In genomic region chr1:40478276-40478675, GRCh38 we compare ENCODE assay signal across 8 cellular contexts. TPM values are rescaled to one million over a fixed set of nuclear protein-coding genes. Genes with fewer than 3 reads are reported as not detected.
A peak's percentile ranks its signal among the peaks of the same experiment; 100 is the strongest.
DNase-seq lines count a peak whose midpoint lies in the region; ATAC-seq and TF ChIP-seq lines count a peak whose summit lies in the region.

No MANE protein-coding gene starts in this region.

- intact Hi-C loops in head of caudate nucleus (cut with DNase I), result no loop called here

- peaks cover 43% of the 10 kb centered on the region for H3K9me3 Mint-ChIP-seq in T-helper 2 cell treated with Interferon-gamma antibody and Interleukin-4, amounts not matched to agents 5 μg/mL and 100 μg/mL, for 36 hours
- H3K9me3 Mint-ChIP-seq in WTC11, result peaks cover 15% of the 10 kb centered on the region
- peaks cover 6% of the 10 kb centered on the region for H3K9me3 Mint-ChIP-seq in stimulated activated memory B cell treated with anti-CD40 and anti-IgM and Interleukin-4, amounts not matched to agents 10 μg/mL and 1 μg/mL and 100 μg/mL, for 72 hours

- H3K4me3 Mint-ChIP-seq in T-helper 2 cell treated with Interferon-gamma antibody and Interleukin-4, amounts not matched to agents 5 μg/mL and 100 μg/mL, for 36 hours, result peak overlapping the region; percentile 82
- H3K4me3 Mint-ChIP-seq in WTC11, result peak overlapping the region; percentile 83
- peak overlapping the region; percentile 86 for H3K4me3 Mint-ChIP-seq in stimulated activated memory B cell treated with anti-CD40 and anti-IgM and Interleukin-4, amounts not matched to agents 10 μg/mL and 1 μg/mL and 100 μg/mL, for 72 hours

- no peak for TF ChIP-seq CTCF in WTC11 (IDR thresholded peaks at IDR 0.05)

- no peak overlapping the region for H3K27ac Mint-ChIP-seq in T-helper 2 cell treated with Interferon-gamma antibody and Interleukin-4, amounts not matched to agents 5 μg/mL and 100 μg/mL, for 36 hours
- H3K27ac Mint-ChIP-seq in WTC11, result no peak overlapping the region
- peak overlapping the region; percentile 82 for H3K27ac Mint-ChIP-seq in stimulated activated memory B cell treated with anti-CD40 and anti-IgM and Interleukin-4, amounts not matched to agents 10 μg/mL and 1 μg/mL and 100 μg/mL, for 72 hours

- ATAC-seq in WTC11 (no peak), HG03045 (IDR thresholded peaks at IDR 0.05; ENCODE audit: unreplicated experiment) (no peak)
- ATAC-seq in stimulated activated memory B cell treated with anti-CD40 and anti-IgM and Interleukin-4, amounts not matched to agents 10 μg/mL and 1 μg/mL and 100 μg/mL, for 72 hours, result no peak

- POLR2A ChIA-PET in WTC11 (lab: Charles Lee), result no interaction called here

- no peak for DNase-seq in T-helper 2 cell treated with Interferon-gamma antibody and Interleukin-4, amounts not matched to agents 5 μg/mL and 100 μg/mL, for 36 hours (ENCODE audit: low spot score)
- DNase-seq in T-helper 2 cell (no peak), WTC11 (ENCODE audit: low spot score) (no peak), head of caudate nucleus (peak in 22 of 42 donors; percentile 5 to 56 (median 18)), middle frontal gyrus (ENCODE audit: extremely low spot score, low spot score) (no peak)
- no peak for DNase-seq in stimulated activated naive CD4-positive, alpha-beta T cell (lab: John Stamatoyannopoulos, UW)

- H3K27me3 Mint-ChIP-seq in T-helper 2 cell treated with Interferon-gamma antibody and Interleukin-4, amounts not matched to agents 5 μg/mL and 100 μg/mL, for 36 hours (ENCODE audit: low read depth), result no peaks in the 10 kb centered on the region
- peaks cover 20% of the 10 kb centered on the region for H3K27me3 Mint-ChIP-seq in WTC11 (ENCODE audit: low read depth)
- H3K27me3 Mint-ChIP-seq in stimulated activated memory B cell treated with anti-CD40 and anti-IgM and Interleukin-4, amounts not matched to agents 10 μg/mL and 1 μg/mL and 100 μg/mL, for 72 hours, result no peaks in the 10 kb centered on the region

- peaks cover 51% of the 10 kb centered on the region for H3K36me3 Mint-ChIP-seq in T-helper 2 cell treated with Interferon-gamma antibody and Interleukin-4, amounts not matched to agents 5 μg/mL and 100 μg/mL, for 36 hours (ENCODE audit: low read depth)
- H3K36me3 Mint-ChIP-seq in WTC11, result peaks cover 5% of the 10 kb centered on the region; the same call in 1 of the 2 replicates
- H3K36me3 Mint-ChIP-seq in stimulated activated memory B cell treated with anti-CD40 and anti-IgM and Interleukin-4, amounts not matched to agents 10 μg/mL and 1 μg/mL and 100 μg/mL, for 72 hours, result peaks cover 33% of the 10 kb centered on the region

- CTCF ChIA-PET in WTC11 (lab: Charles Lee), result interaction anchor here (0.9 to 1.6 kb wide), 2 partner anchors 74 to 140 kb away, joined by 3 read pairs; no protein-coding TSS in a partner anchor

- peaks cover 14% of the 10 kb centered on the region for H3K4me1 Mint-ChIP-seq in T-helper 2 cell treated with Interferon-gamma antibody and Interleukin-4, amounts not matched to agents 5 μg/mL and 100 μg/mL, for 36 hours (ENCODE audit: low read depth)
- H3K4me1 Mint-ChIP-seq in WTC11, result peaks cover 15% of the 10 kb centered on the region
- peaks cover 19% of the 10 kb centered on the region for H3K4me1 Mint-ChIP-seq in stimulated activated memory B cell treated with anti-CD40 and anti-IgM and Interleukin-4, amounts not matched to agents 10 μg/mL and 1 μg/mL and 100 μg/mL, for 72 hours

TF ChIP-seq in WTC11, 78 proteins besides CTCF, POLR2A, EP300 and RAD21:
- no peak for TF ChIP-seq ZNF423 (CRISPR knock-in tag; IDR thresholded peaks at IDR 0.05)
- no peak for TF ChIP-seq ETV6 (CRISPR knock-in tag; IDR thresholded peaks at IDR 0.05)
- no peak for TF ChIP-seq FOXK1 (CRISPR knock-in tag; IDR thresholded peaks at IDR 0.05)
- no peak for TF ChIP-seq ZNF121 (CRISPR knock-in tag; IDR thresholded peaks at IDR 0.05)
- no peak for TF ChIP-seq ZNF396 (CRISPR knock-in tag; IDR thresholded peaks at IDR 0.05; ENCODE audit: borderline replicate concordance)
- no peak for TF ChIP-seq KAT7 (CRISPR knock-in tag; IDR thresholded peaks at IDR 0.05; ENCODE audit: borderline replicate concordance)
- TF ChIP-seq ZNF138 (CRISPR knock-in tag; conservative IDR thresholded peaks at IDR 0.05), result no peak
- TF ChIP-seq NR2C2 (CRISPR knock-in tag; IDR thresholded peaks at IDR 0.05), result no peak
- no peak for TF ChIP-seq USF1 (CRISPR knock-in tag; IDR thresholded peaks at IDR 0.05)
- no peak for TF ChIP-seq NR1H2 (CRISPR knock-in tag; IDR thresholded peaks at IDR 0.05)
- TF ChIP-seq HMGXB4 (CRISPR knock-in tag; IDR thresholded peaks at IDR 0.05), result no peak
- no peak for TF ChIP-seq GRHL2 (CRISPR knock-in tag; IDR thresholded peaks at IDR 0.05; ENCODE audit: insufficient replicate concordance, severe bottlenecking)
- TF ChIP-seq ZMAT4 (CRISPR knock-in tag; IDR thresholded peaks at IDR 0.05), result no peak
- TF ChIP-seq NFATC4 (CRISPR knock-in tag; IDR thresholded peaks at IDR 0.05), result no peak
- no peak for TF ChIP-seq SP1 (CRISPR knock-in tag; conservative IDR thresholded peaks at IDR 0.05)
- no peak for TF ChIP-seq MXD4 (CRISPR knock-in tag; IDR thresholded peaks at IDR 0.05; ENCODE audit: borderline replicate concordance)
- TF ChIP-seq ATF1 (CRISPR knock-in tag; IDR thresholded peaks at IDR 0.05), result no peak

RNA-seq across cellular contexts. Expression of gene ZFP69, which starts 1.2 kb away (rescaled TPM):
- 3.2 to 3.9 TPM (median 3.6 TPM) in 3 replicates for total RNA-seq in WTC11 (2021)

RNA-seq across cellular contexts. Expression of gene ZFP69B, which starts 28.0 kb away (rescaled TPM):
- total RNA-seq in WTC11 (2021), result 6.8 to 8.2 TPM (median 7.1 TPM) in 3 replicates

RNA-seq across cellular contexts. Expression of gene EXO5, which starts 30.3 kb away (rescaled TPM):
- total RNA-seq in WTC11 (2021), result 5.5 to 9.8 TPM (median 8.7 TPM) in 3 replicates

RNA-seq across cellular contexts. Expression of gene ZNF684, which starts 53.2 kb away (rescaled TPM):
- 5.0 to 9.8 TPM (median 7.7 TPM) in 3 replicates for total RNA-seq in WTC11 (2021)

Comparison
In these comparisons a context has a peak if more than half of its experiments do, and no peak if none do; other contexts are left out.
1. DNase-seq: peak in head of caudate nucleus (22 of 42); none in T-helper 2 cell treated with Interferon-gamma antibody and Interleukin-4, amounts not matched to agents 5 μg/mL and 100 μg/mL, for 36 hours (single experiment), T-helper 2 cell (0 of 5), WTC11 (single experiment), stimulated activated naive CD4-positive, alpha-beta T cell (0 of 6) and middle frontal gyrus (single experiment).
2. Peak in every context shown above with its lines, with median percentiles within 50 percentile points of each other: H3K4me3 Mint-ChIP-seq.